8 cellular contexts compared by ENCODE assay signal in genomic region chr9:124861342-124862229, GRCh38. TPM values are rescaled to one million over a fixed set of nuclear protein-coding genes. Genes with fewer than 3 reads are reported as not detected.
DNase-seq lines count a peak whose midpoint lies in the region; ATAC-seq lines count a peak whose summit lies in the region.

ARPC5L (plus strand) TSS chr9:124862130; CDS start chr9:124869291, 7,161 bp downstream.
RPL35 (minus strand) TSS chr9:124861957; CDS start chr9:124861912, 45 bp downstream.

- peak; percentile 73 for ATAC-seq in GM21367 (IDR thresholded peaks at IDR 0.05; ENCODE audit: unreplicated experiment)

- DNase-seq in COR-L47 (lab: John Stamatoyannopoulos, UW) (peak; percentile 94), HT1080 (ENCODE audit: low read depth) (peak; percentile 89), medulla oblongata (ENCODE audit: extremely low spot score) (peak; percentile 96)
- peak; percentile 91 for DNase-seq in NK-92 treated with Interleukin-12 subunit alpha and Interleukin-12 subunit beta, amount 100 ng/mL, for 24 hours (lab: John Stamatoyannopoulos, UW)
- DNase-seq in activated CD8-positive, alpha-beta memory T cell treated with anti-CD3 and anti-CD28 coated beads for 24 hours, result peak; percentile 97
- peak; percentile 96 for DNase-seq in effector CD4-positive, alpha-beta T cell
- DNase-seq in stimulated activated CD8-positive, alpha-beta memory T cell treated with anti-CD3 and anti-CD28 coated beads, Interleukin-12 subunit alpha, Interleukin-12 subunit beta, amount 100 ng/mL, for 1 hour (ENCODE audit: low read depth), result peak; percentile 89

RNA-seq across cellular contexts. Expression of gene ARPC5L, which starts in this region (rescaled TPM):
- 74.7 and 80.7 TPM in 2 replicates for total RNA-seq in HT1080 (2014; rRNA removed; shearing (Covaris generic))
- 96.2 and 106 TPM in 2 replicates for polyA plus RNA-seq in HT1080 (2015; cell fraction: cytosol; rRNA removed)
- polyA plus RNA-seq in HT1080 (2015; cell fraction: nucleus; rRNA removed), result 46.0 and 48.4 TPM in 2 replicates

RNA-seq across cellular contexts. Expression of gene RPL35, which starts in this region (rescaled TPM):
- total RNA-seq in HT1080 (2014; rRNA removed; shearing (Covaris generic)), result 5,179 and 7,098 TPM in 2 replicates
- 2,943 and 3,535 TPM in 2 replicates for polyA plus RNA-seq in HT1080 (2015; cell fraction: cytosol; rRNA removed)
- polyA plus RNA-seq in HT1080 (2015; cell fraction: nucleus; rRNA removed), result 822 and 899 TPM in 2 replicates

Comparison
In these comparisons a context has a peak if more than half of its experiments do, and no peak if none do; other contexts are left out.
1. Peak in every context shown above with its lines: DNase-seq and ATAC-seq.